1 cellular context compared by ENCODE assay signal in genomic region chr5:125274938-125275759, GRCh38.
TF ChIP-seq lines count a peak whose summit lies in the region.

No MANE protein-coding gene starts in this region.

TF ChIP-seq in HEK293, 187 proteins besides CTCF, POLR2A, EP300 and RAD21 (continued from another document):
- TF ChIP-seq ZNF518A (tag by site-specific recombination; conservative IDR thresholded peaks at IDR 0.05; ENCODE audit: low read depth) (0 out of 2 replicates have a peak, but pooled peaks have one; percentile 29), ZNF629 (tag by site-specific recombination; IDR thresholded peaks at IDR 0.05) (peak; percentile 82)
